In genomic region chr4:57719451-57719850, GRCh38 we compare ENCODE assay signal across 29 cellular contexts.
"Had no signal": no experiment of that assay in that cellular context is flagged by ENCODE, and none has a peak within 500 bp of the region (broad histone marks: within the 10 kb centered on the region; RNA-seq: fewer than 3 reads in every experiment).

No MANE protein-coding gene starts in this region.

- H3K27me3 ChIP-seq: neural progenitor cell, neutrophil, pancreas, spleen, suprapubic skin, testis, tibial artery, transverse colon, upper lobe of right lung, vagina had no signal

- H3K9ac ChIP-seq: neural progenitor cell had no signal

- H3K4me2 ChIP-seq: neural progenitor cell, smooth muscle cell had no signal

- H2AFZ ChIP-seq: neural progenitor cell had no signal

- DNase-seq: naive B cell; naive thymus-derived CD8-positive, alpha-beta T cell; nucleus accumbens; pancreas; right cardiac atrium; spleen; stimulated activated CD4-positive, alpha-beta T cell treated with anti-CD3 and anti-CD28 coated beads, Interleukin-12 subunit alpha, Interleukin-12 subunit beta, amount 100 ng/mL, for 4 hours; stimulated activated CD4-positive, alpha-beta T cell treated with anti-CD3 and anti-CD28 coated beads, Interleukin-1b, Interleukin-23, amount 100 ng/mL, for 48 hours; stimulated activated CD4-positive, alpha-beta T cell treated with anti-CD3 and anti-CD28 coated beads, Interleukin-4, amount 100 ng/mL, for 1 hour; stimulated activated CD4-positive, alpha-beta T cell treated with anti-CD3 and anti-CD28 coated beads, Interleukin-4, amount 100 ng/mL, for 4 hours; stimulated activated CD8-positive, alpha-beta memory T cell treated with anti-CD3 and anti-CD28 coated beads, Interleukin-4, amount 100 ng/mL, for 48 hours; stimulated activated naive CD4-positive, alpha-beta T cell; stimulated activated naive CD8-positive, alpha-beta T cell treated with anti-CD3 and anti-CD28 coated beads, Interleukin-15, amount 100 ng/mL, for 72 hours; stimulated activated naive CD8-positive, alpha-beta T cell treated with anti-CD3 and anti-CD28 coated beads, Interleukin-15, Interleukin-2, amounts not matched to agents 100 U/mL and 50 U/mL, for 24 hours; substantia nigra; testis; tibial artery; transverse colon; upper lobe of right lung had no signal

- H3K36me3 ChIP-seq: neural progenitor cell, neutrophil, pancreas, prostate gland, spleen, suprapubic skin, tibial artery, transverse colon, upper lobe of right lung, vagina had no signal

- H3K27ac ChIP-seq: neural progenitor cell, neutrophil, pancreas, prostate gland, skin epidermis, spleen, suprapubic skin, testis, tibial artery, transverse colon, upper lobe of right lung, vagina had no signal

- H3K4me1 ChIP-seq: neural progenitor cell, pancreas, prostate gland, spleen, suprapubic skin, testis, tibial artery, transverse colon, upper lobe of right lung, vagina had no signal

- ATAC-seq: naive thymus-derived CD8-positive, alpha-beta T cell; natural killer cell treated with Interleukin-12 subunit alpha and Interleukin-12 subunit beta and Interleukin-15 and Interleukin-18, amount 100 ng/mL, for 72 hours; right cardiac atrium; sciatic nerve; stimulated activated memory B cell treated with anti-CD40 and anti-IgM and Interleukin-4, amounts not matched to agents 10 μg/mL and 1 μg/mL and 100 μg/mL, for 72 hours; stimulated activated naive CD8-positive, alpha-beta T cell treated with anti-CD3 and anti-CD28 coated beads, Interleukin-15, amount 100 ng/mL, for 72 hours; stimulated activated naive CD8-positive, alpha-beta T cell treated with anti-CD3 and anti-CD28 coated beads, Interleukin-15, Interleukin-2, amounts not matched to agents 100 U/mL and 50 U/mL, for 24 hours; upper lobe of right lung had no signal

- H3K9me3 ChIP-seq: neutrophil, pancreas, prostate gland, suprapubic skin, testis, tibial artery, transverse colon, upper lobe of right lung, vagina had no signal

- H3K4me3 ChIP-seq: neural progenitor cell, pancreas, prostate gland, skin epidermis, smooth muscle cell, spleen, suprapubic skin, testis, tibial artery, transverse colon, upper lobe of right lung, vagina had no signal
